ENCODE assay signal across 27 cellular contexts in genomic region chr22:19341500-19341899, GRCh38.
"Had no signal": no experiment of that assay in that cellular context is flagged by ENCODE, and none has a peak within 500 bp of the region (broad histone marks: within the 10 kb centered on the region; RNA-seq: fewer than 3 reads in every experiment).

No MANE protein-coding gene starts in this region.

- H3K4me1 ChIP-seq: adrenal gland, breast epithelium had no signal

- H3K27me3 Mint-ChIP-seq: activated CD8-positive, alpha-beta T cell treated with anti-CD3 and anti-CD28 coated beads for 36 hours; activated naive CD8-positive, alpha-beta T cell treated with anti-CD3 and anti-CD28 coated beads, Interleukin-2, amount 10 ng/mL, durations not matched to agents 7 days and 5 days; T-cell had no signal

- ATAC-seq: activated CD8-positive, alpha-beta T cell treated with anti-CD3 and anti-CD28 coated beads for 36 hours; activated T-cell treated with anti-CD3 and anti-CD28 coated beads, Interleukin-2, amount 50 U/mL, for 72 hours; Right ventricle myocardium inferior; T-cell had no signal

- H3K4me3 Mint-ChIP-seq: activated CD8-positive, alpha-beta T cell treated with anti-CD3 and anti-CD28 coated beads for 36 hours; activated naive CD8-positive, alpha-beta T cell treated with anti-CD3 and anti-CD28 coated beads, Interleukin-2, amount 10 ng/mL, durations not matched to agents 7 days and 5 days; activated T-cell treated with anti-CD3 and anti-CD28 coated beads, Interleukin-2, amount 50 U/mL, for 72 hours; T-cell had no signal

- H3K9ac ChIP-seq: KMS-11 had no signal

- H3K36me3 ChIP-seq: breast epithelium had no signal

- FAIRE-seq: TTC549 had no signal

- H3K4me1 Mint-ChIP-seq: activated naive CD8-positive, alpha-beta T cell treated with anti-CD3 and anti-CD28 coated beads, Interleukin-2, amount 10 ng/mL, durations not matched to agents 7 days and 5 days had no signal

- DNase-seq: activated CD4-positive, CD25-positive, alpha-beta regulatory T cell; activated CD8-positive, alpha-beta memory T cell treated with anti-CD3 and anti-CD28 coated beads, Interleukin-2, amount 50 U/mL, for 4 hours; activated CD8-positive, alpha-beta T cell treated with anti-CD3 and anti-CD28 coated beads for 36 hours; activated naive CD4-positive, alpha-beta T cell treated with anti-CD3 and anti-CD28 coated beads, Interleukin-2, amount 50 U/mL, for 16 hours; activated naive CD8-positive, alpha-beta T cell treated with anti-CD3 and anti-CD28 coated beads, Interleukin-2, amount 10 ng/mL, durations not matched to agents 7 days and 5 days; activated T-cell treated with anti-CD3 and anti-CD28 coated beads, Interleukin-2, amount 50 U/mL, for 72 hours; adrenal gland; anterior cingulate cortex; caudate nucleus; NCI-H1092; NCI-H1417 treated with DMSO at 0.1 percent for 48 hours; NCI-H187; NCI-H2081 treated with DMSO at 0.1 percent for 48 hours; NCI-H2171; NCI-H2227 treated with DMSO at 0.1 percent for 48 hours; NCI-H446 treated with DMSO at 0.1 percent for 48 hours; NCI-H524 treated with DMSO at 0.1 percent for 48 hours; NCI-H82; RPMI8226; T-cell; T-helper 2 cell; T1000 had no signal

- H3K27me3 ChIP-seq: adrenal gland, breast epithelium had no signal

- H3K4me2 ChIP-seq: KMS-11 had no signal

- H3K27ac ChIP-seq: adrenal gland, breast epithelium, KMS-11, SK-N-MC had no signal

- H3K27ac Mint-ChIP-seq: activated CD8-positive, alpha-beta T cell treated with anti-CD3 and anti-CD28 coated beads for 36 hours; activated naive CD8-positive, alpha-beta T cell treated with anti-CD3 and anti-CD28 coated beads, Interleukin-2, amount 10 ng/mL, durations not matched to agents 7 days and 5 days; activated T-cell treated with anti-CD3 and anti-CD28 coated beads, Interleukin-2, amount 50 U/mL, for 72 hours; T-cell had no signal

- H3K4me3 ChIP-seq: adrenal gland, breast epithelium, SK-N-MC had no signal
